ENCODE assay signal across 11 cellular contexts in the genomic region with DNA sequence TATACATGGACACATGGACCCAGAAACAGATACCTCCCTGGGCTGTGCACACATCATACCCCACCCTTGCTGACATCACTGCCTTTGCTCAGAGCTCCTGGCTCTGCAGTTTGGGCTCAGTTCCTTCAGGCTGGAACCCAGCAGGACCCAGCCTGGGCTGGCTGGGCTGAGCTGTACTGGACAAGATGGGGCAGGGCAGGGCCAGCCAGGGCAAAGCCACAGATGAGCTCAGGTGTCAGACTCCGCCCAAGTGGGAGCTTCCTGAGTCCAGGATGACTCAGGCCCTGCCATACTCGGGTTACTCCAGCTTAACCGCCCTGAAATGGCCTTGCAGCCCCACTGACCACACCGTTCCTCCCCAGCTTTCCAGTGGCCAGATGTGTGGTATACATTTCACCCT.
A peak's percentile ranks its signal among the peaks of the same experiment; 100 is the strongest.
DNase-seq lines count a peak whose midpoint lies in the region; ATAC-seq and TF ChIP-seq lines count a peak whose summit lies in the region.
"Had no signal": no experiment of that assay in that cellular context is flagged by ENCODE, and none has a peak within 500 bp of the region (broad histone marks: within the 10 kb centered on the region; RNA-seq: fewer than 3 reads in every experiment).

No MANE protein-coding gene starts in this region.

- ATAC-seq in Right ventricle myocardium inferior (peak; percentile 40), SK-N-SH treated with all-trans-retinoic acid at 6 μM for 48 hours (peak; percentile 100), gastroesophageal sphincter (peak; percentile 24)
- ATAC-seq: naive thymus-derived CD4-positive, alpha-beta T cell had no signal

- no peaks in the 10 kb centered on the region for H3K27me3 ChIP-seq in gastroesophageal sphincter
- H3K27me3 ChIP-seq in dorsolateral prefrontal cortex: no peaks in the 10 kb centered on the region

- H3K9me3 ChIP-seq in gastroesophageal sphincter: no peaks in the 10 kb centered on the region

- H3K27ac ChIP-seq in gastroesophageal sphincter (no peak overlapping the region), dorsolateral prefrontal cortex (no peak overlapping the region)

- DNase-seq in Right ventricle myocardium inferior (ENCODE audit: missing footprints) (no peak), cardiac septum (ENCODE audit: low spot score) (no peak), ureter (ENCODE audit: low spot score) (peak; percentile 47), OCI-M1 (lab: John Stamatoyannopoulos, UW) (no peak), dorsolateral prefrontal cortex (no peak)
- DNase-seq in activated CD4-positive, CD25-positive, alpha-beta regulatory T cell (lab: John Stamatoyannopoulos, UW): no peak
- DNase-seq: activated CD4-positive, alpha-beta T cell treated with anti-CD3 and anti-CD28 coated beads for 48 hours; glutamatergic neuron; naive thymus-derived CD4-positive, alpha-beta T cell had no signal

- 86% methylated on average over 3 of the region's 4 CpGs; no CpG with 5 or more reads in 1 of the 2 donors for WGBS in gastroesophageal sphincter (ENCODE audit: low coverage in 1 of 2), 2 donors

- intact Hi-C loops in Right ventricle myocardium inferior (cut with DNase I): no loop called here
- intact Hi-C loops in cardiac septum (cut with DNase I): no loop called here
- intact Hi-C loops in dorsolateral prefrontal cortex (cut with DNase I): no loop called here

- H3K4me3 ChIP-seq in gastroesophageal sphincter (no peak overlapping the region), dorsolateral prefrontal cortex (no peak overlapping the region)

- TF ChIP-seq POLR2A in gastroesophageal sphincter (IDR thresholded peaks at IDR 0.05): no peak

- peaks cover 0 to 15% (median 0%) of the 10 kb centered on the region in 3 donors for H3K4me1 ChIP-seq in gastroesophageal sphincter

- H3K36me3 ChIP-seq in gastroesophageal sphincter: no peaks in the 10 kb centered on the region

- TF ChIP-seq CTCF in gastroesophageal sphincter (IDR thresholded peaks at IDR 0.05): no peak
- TF ChIP-seq CTCF in dorsolateral prefrontal cortex (IDR thresholded peaks at IDR 0.05 in 54 of 56, conservative IDR thresholded peaks at IDR 0.05 in 2 of 56; ENCODE audit: low read depth in 1 of 56, partially characterized antibody in 56 of 56): no peak

- no peak for TF ChIP-seq EP300 in gastroesophageal sphincter (IDR thresholded peaks at IDR 0.05)

TF ChIP-seq in SK-N-SH treated with all-trans-retinoic acid at 6 μM for 48 hours, 23 proteins besides CTCF, POLR2A, EP300 and RAD21:
- TF ChIP-seq ARNTL (CRISPR knock-in tag; IDR thresholded peaks at IDR 0.05; ENCODE audit: borderline replicate concordance, low read depth): no peak

Comparison
In these comparisons a context has a peak if more than half of its experiments do, and no peak if none do; other contexts are left out.
1. ATAC-seq: peak in every context shown above with its lines; median percentile 100 in SK-N-SH treated with all-trans-retinoic acid at 6 μM for 48 hours; 40 in Right ventricle myocardium inferior; 24 in gastroesophageal sphincter.